Comparison of ENCODE assay signal across 19 cellular contexts in the genomic region with DNA sequence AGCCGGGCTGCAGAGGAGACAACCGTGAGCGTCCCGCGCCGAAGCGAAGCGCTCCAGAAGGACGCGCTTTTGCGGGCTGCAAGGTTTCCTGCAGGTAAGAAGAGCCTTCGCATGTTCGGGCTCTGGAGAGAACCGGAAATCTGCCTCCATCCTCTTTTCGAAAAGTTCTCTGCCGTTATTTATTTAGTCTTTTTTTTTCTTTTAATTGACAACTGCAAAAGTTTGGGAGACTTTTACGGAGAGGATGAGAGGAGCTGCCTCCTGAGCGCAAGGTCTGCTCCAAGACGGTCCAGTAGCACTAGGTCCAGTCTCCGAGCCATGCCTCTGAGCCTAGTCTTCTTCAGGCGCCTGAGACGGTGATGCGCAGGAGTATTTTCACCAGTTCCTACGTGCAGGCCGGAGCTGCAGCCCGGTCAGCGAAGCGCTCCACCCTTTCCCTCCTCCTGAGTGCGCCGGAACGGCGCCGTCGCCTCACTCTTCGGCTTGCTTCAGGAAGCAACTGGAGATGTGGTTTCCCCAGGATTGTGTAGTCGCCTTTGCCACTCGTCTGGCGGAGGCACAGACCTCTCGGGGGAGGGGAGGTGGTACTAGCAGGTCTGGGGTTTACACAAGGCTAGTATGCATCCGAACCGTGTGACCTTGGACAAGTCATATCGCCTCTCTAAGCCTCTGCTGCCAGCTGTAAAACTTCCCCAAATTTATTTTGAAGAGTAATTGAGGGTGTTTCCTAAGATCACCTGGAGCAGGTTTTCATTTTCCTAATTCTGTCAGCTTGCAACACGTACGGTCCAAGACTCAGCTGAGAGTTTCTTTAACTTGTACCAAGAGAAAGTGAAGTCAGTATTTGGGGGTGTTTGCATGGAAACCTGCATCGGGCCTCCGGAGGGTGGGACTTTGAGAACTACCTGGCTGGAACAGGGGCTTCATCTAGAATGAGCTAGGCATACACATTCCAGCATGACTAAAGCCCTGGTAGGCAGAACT. TPM values are rescaled to one million over a fixed set of nuclear protein-coding genes. Genes with fewer than 3 reads are reported as not detected.
"Had no signal": no experiment of that assay in that cellular context is flagged by ENCODE, and none has a peak within 500 bp of the region (broad histone marks: within the 10 kb centered on the region; RNA-seq: fewer than 3 reads in every experiment).

No MANE protein-coding gene starts in this region.

- H3K4me3 Mint-ChIP-seq: activated CD4-positive, alpha-beta T cell treated with anti-CD3 and anti-CD28 coated beads for 36 hours; activated CD8-positive, alpha-beta T cell treated with anti-CD3 and anti-CD28 coated beads, Interleukin-2, amount 10 ng/mL, durations not matched to agents 7 days and 5 days; stimulated activated effector memory CD8-positive, alpha-beta T cell treated with anti-CD3 and anti-CD28 coated beads, Interleukin-12 subunit alpha, Interleukin-12 subunit beta, amount 100 ng/mL, for 72 hours had no signal

- H3K9me3 ChIP-seq: body of pancreas, colonic mucosa, neutrophil had no signal

- H3K4me1 ChIP-seq: foreskin keratinocyte had no signal

- H3K36me3 ChIP-seq: colonic mucosa, neutrophil had no signal

- ATAC-seq: activated CD4-positive, alpha-beta T cell treated with anti-CD3 and anti-CD28 coated beads for 36 hours; activated CD8-positive, alpha-beta T cell treated with anti-CD3 and anti-CD28 coated beads, Interleukin-2, amount 10 ng/mL, durations not matched to agents 7 days and 5 days; activated T-cell treated with anti-CD3 and anti-CD28 coated beads, Interleukin-2, amount 50 U/mL, for 72 hours; body of pancreas; foreskin keratinocyte; left colon; stimulated activated effector memory CD8-positive, alpha-beta T cell treated with anti-CD3 and anti-CD28 coated beads, Interleukin-12 subunit alpha, Interleukin-12 subunit beta, amount 100 ng/mL, for 72 hours had no signal

- H3K27ac Mint-ChIP-seq: activated CD4-positive, alpha-beta T cell treated with anti-CD3 and anti-CD28 coated beads for 36 hours; activated CD8-positive, alpha-beta T cell treated with anti-CD3 and anti-CD28 coated beads, Interleukin-2, amount 10 ng/mL, durations not matched to agents 7 days and 5 days; activated naive CD8-positive, alpha-beta T cell; activated T-cell treated with anti-CD3 and anti-CD28 coated beads, Interleukin-2, amount 50 U/mL, for 72 hours; stimulated activated effector memory CD8-positive, alpha-beta T cell treated with anti-CD3 and anti-CD28 coated beads, Interleukin-12 subunit alpha, Interleukin-12 subunit beta, amount 100 ng/mL, for 72 hours had no signal

- H3K9me3 Mint-ChIP-seq: activated T-cell treated with anti-CD3 and anti-CD28 coated beads, Interleukin-2, amount 50 U/mL, for 72 hours; stimulated activated effector memory CD8-positive, alpha-beta T cell treated with anti-CD3 and anti-CD28 coated beads, Interleukin-12 subunit alpha, Interleukin-12 subunit beta, amount 100 ng/mL, for 72 hours had no signal

- H3K36me3 Mint-ChIP-seq: activated naive CD8-positive, alpha-beta T cell had no signal

- H3K4me3 ChIP-seq: body of pancreas, colonic mucosa had no signal

- H3K27ac ChIP-seq: body of pancreas, colonic mucosa, foreskin keratinocyte, neutrophil, VCaP had no signal

- DNase-seq: activated CD4-positive, alpha-beta T cell treated with anti-CD3 and anti-CD28 coated beads for 36 hours; activated CD8-positive, alpha-beta memory T cell treated with anti-CD3 and anti-CD28 coated beads, Interleukin-2, amount 50 U/mL, for 48 hours; activated CD8-positive, alpha-beta T cell treated with anti-CD3 and anti-CD28 coated beads, Interleukin-2, amount 10 ng/mL, durations not matched to agents 7 days and 5 days; activated gamma-delta T cell; activated T-cell treated with anti-CD3 and anti-CD28 coated beads, Interleukin-2, amount 50 U/mL, for 72 hours; amygdala; body of pancreas; caudate nucleus; colonic mucosa; effector CD4-positive, alpha-beta T cell; foreskin keratinocyte; head of caudate nucleus; left colon; T-helper 1 cell; T1000 had no signal

RNA-seq across cellular contexts. Expression of a gene that starts 4.5 kb away (rescaled TPM):
- total RNA-seq: activated CD4-positive, alpha-beta T cell treated with anti-CD3 and anti-CD28 coated beads for 36 hours; activated T-cell treated with anti-CD3 and anti-CD28 coated beads, Interleukin-2, amount 50 U/mL, for 72 hours; colonic mucosa; foreskin keratinocyte; left colon had no signal
